Comparison of ENCODE assay signal across 11 cellular contexts in genomic region chr12:6954316-6954710, GRCh38. TPM values are rescaled to one million over a fixed set of nuclear protein-coding genes. Genes with fewer than 3 reads are reported as not detected.
DNase-seq lines count a peak whose midpoint lies in the region; ATAC-seq and TF ChIP-seq lines count a peak whose summit lies in the region.
"Had no signal": no experiment of that assay in that cellular context is flagged by ENCODE, and none has a peak within 500 bp of the region (broad histone marks: within the 10 kb centered on the region; RNA-seq: fewer than 3 reads in every experiment).

No MANE protein-coding gene starts in this region.

- H3K27me3 ChIP-seq in tibial nerve: no peaks in the 10 kb centered on the region

- no peak for TF ChIP-seq EP300 in tibial nerve (IDR thresholded peaks at IDR 0.05)

- H3K9me3 ChIP-seq in tibial nerve: no peaks in the 10 kb centered on the region

- H3K9me3 Mint-ChIP-seq in activated naive CD4-positive, alpha-beta T cell treated with anti-CD3 and anti-CD28 coated beads, Interleukin-2, amount 10 ng/mL, durations not matched to agents 7 days and 5 days: no peaks in the 10 kb centered on the region
- no peaks in the 10 kb centered on the region for H3K9me3 Mint-ChIP-seq in activated T-cell treated with anti-CD3 and anti-CD28 coated beads, Interleukin-2, amount 50 U/mL, for 72 hours
- H3K9me3 Mint-ChIP-seq in memory B cell: no peaks in the 10 kb centered on the region

- TF ChIP-seq POLR2A in tibial nerve (IDR thresholded peaks at IDR 0.05): no peak

- no peaks in the 10 kb centered on the region for H3K36me3 ChIP-seq in tibial nerve

- no peak for ATAC-seq in activated T-cell treated with anti-CD3 and anti-CD28 coated beads, Interleukin-2, amount 50 U/mL, for 72 hours (replicated peaks in 1 of 2)
- ATAC-seq in memory B cell (ENCODE audit: low read depth): no peak
- ATAC-seq in GM21526 (IDR thresholded peaks at IDR 0.05; ENCODE audit: low FRiP score, unreplicated experiment): no peak
- ATAC-seq in HG02610 (IDR thresholded peaks at IDR 0.05; ENCODE audit: unreplicated experiment): no peak

- peak overlapping the region; percentile 96 for H3K27ac Mint-ChIP-seq in activated naive CD4-positive, alpha-beta T cell treated with anti-CD3 and anti-CD28 coated beads, Interleukin-2, amount 10 ng/mL, durations not matched to agents 7 days and 5 days
- peak overlapping the region; percentile 99 for H3K27ac Mint-ChIP-seq in activated T-cell treated with anti-CD3 and anti-CD28 coated beads, Interleukin-2, amount 50 U/mL, for 72 hours
- H3K27ac Mint-ChIP-seq in memory B cell: peak overlapping the region; percentile 94

- H3K27ac ChIP-seq in tibial nerve: peak overlapping the region in 3 of 4 donors; percentile 53 to 80 (median 57)

- no peak for TF ChIP-seq CTCF in tibial nerve (IDR thresholded peaks at IDR 0.05)

- H3K4me3 Mint-ChIP-seq in activated naive CD4-positive, alpha-beta T cell treated with anti-CD3 and anti-CD28 coated beads, Interleukin-2, amount 10 ng/mL, durations not matched to agents 7 days and 5 days: peak overlapping the region; percentile 100
- peak overlapping the region; percentile 77 to 92 for H3K4me3 Mint-ChIP-seq in activated T-cell treated with anti-CD3 and anti-CD28 coated beads, Interleukin-2, amount 50 U/mL, for 72 hours
- H3K4me3 Mint-ChIP-seq in memory B cell: peak overlapping the region; percentile 99

- H3K4me1 Mint-ChIP-seq in activated naive CD4-positive, alpha-beta T cell treated with anti-CD3 and anti-CD28 coated beads, Interleukin-2, amount 10 ng/mL, durations not matched to agents 7 days and 5 days: peaks cover 73% of the 10 kb centered on the region
- H3K4me1 Mint-ChIP-seq in activated T-cell treated with anti-CD3 and anti-CD28 coated beads, Interleukin-2, amount 50 U/mL, for 72 hours (ENCODE audit: low read depth): peaks cover 77% of the 10 kb centered on the region
- H3K4me1 Mint-ChIP-seq in memory B cell: peaks cover 68% of the 10 kb centered on the region

- H3K36me3 Mint-ChIP-seq in activated naive CD4-positive, alpha-beta T cell treated with anti-CD3 and anti-CD28 coated beads, Interleukin-2, amount 10 ng/mL, durations not matched to agents 7 days and 5 days: peaks cover 73% of the 10 kb centered on the region
- peaks cover 8 to 21% of the 10 kb centered on the region in 2 donors for H3K36me3 Mint-ChIP-seq in activated T-cell treated with anti-CD3 and anti-CD28 coated beads, Interleukin-2, amount 50 U/mL, for 72 hours (ENCODE audit: insufficient read depth in 2 of 2)
- H3K36me3 Mint-ChIP-seq in memory B cell: peaks cover 57% of the 10 kb centered on the region

- DNase-seq in activated naive CD4-positive, alpha-beta T cell treated with anti-CD3 and anti-CD28 coated beads, Interleukin-2, amount 10 ng/mL, durations not matched to agents 7 days and 5 days: no peak
- no peak for DNase-seq in activated naive CD4-positive, alpha-beta T cell treated with Interleukin-2 at 50 U/mL for 16 hours
- DNase-seq in activated T-cell treated with anti-CD3 and anti-CD28 coated beads, Interleukin-2, amount 50 U/mL, for 72 hours: no peak
- DNase-seq in memory B cell (ENCODE audit: low spot score in 2 of 2) (no peak), tibial nerve (ENCODE audit: low spot score in 2 of 2) (no peak), GOT3 (lab: John Stamatoyannopoulos, UW) (no peak)
- DNase-seq: NCI-H2227 treated with DMSO at 0.1 percent for 48 hours had no signal

- peak overlapping the region in 2 of 4 donors; percentile 13 to 20 for H3K4me3 ChIP-seq in tibial nerve

- H3K27me3 Mint-ChIP-seq in activated naive CD4-positive, alpha-beta T cell treated with anti-CD3 and anti-CD28 coated beads, Interleukin-2, amount 10 ng/mL, durations not matched to agents 7 days and 5 days: peaks cover 3% of the 10 kb centered on the region
- H3K27me3 Mint-ChIP-seq in activated T-cell treated with anti-CD3 and anti-CD28 coated beads, Interleukin-2, amount 50 U/mL, for 72 hours (ENCODE audit: low read depth): no peaks in the 10 kb centered on the region
- H3K27me3 Mint-ChIP-seq in memory B cell: no peaks in the 10 kb centered on the region

- 76 to 79% methylated on average over 8 of the region's 8 CpGs for WGBS in tibial nerve, 2 donors

- peaks cover 0 to 49% (median 19%) of the 10 kb centered on the region in 4 donors for H3K4me1 ChIP-seq in tibial nerve

- CTCF ChIA-PET in activated naive CD4-positive, alpha-beta T cell treated with anti-CD3 and anti-CD28 coated beads, Interleukin-2, amount 10 ng/mL, durations not matched to agents 7 days and 5 days (lab: Charles Lee): interaction anchor here (0.5 to 2.2 kb wide), 3 partner anchors 10 to 31 kb away, joined by 4 to 13 read pairs (median 4); partner anchors contain the start of gene RNU7-1

RNA-seq across cellular contexts. Expression of gene PTPN6, which starts 3.2 kb away (rescaled TPM):
- total RNA-seq in activated T-cell treated with anti-CD3 and anti-CD28 coated beads, Interleukin-2, amount 50 U/mL, for 72 hours: 100 to 1,000 TPM; 238 to 313 TPM
- 10 to 100 TPM; 11.9 to 31.5 (median 20.8) TPM for total RNA-seq in tibial nerve

RNA-seq across cellular contexts. Expression of gene C12orf57, which starts 10.5 kb away (rescaled TPM):
- 100 to 1,000 TPM; 259 to 301 TPM for total RNA-seq in activated T-cell treated with anti-CD3 and anti-CD28 coated beads, Interleukin-2, amount 50 U/mL, for 72 hours
- total RNA-seq in tibial nerve: 100 to 1,000 TPM; 569 to 764 (median 665) TPM

RNA-seq across cellular contexts. Expression of gene RNU7-1, which starts 10.7 kb away (rescaled TPM):
- total RNA-seq in activated T-cell treated with anti-CD3 and anti-CD28 coated beads, Interleukin-2, amount 50 U/mL, for 72 hours: not detected
- not detected for total RNA-seq in tibial nerve
- total RNA-seq: activated CD8-positive, alpha-beta memory T cell treated with anti-CD3 and anti-CD28 coated beads for 36 hours; HT1080 had no signal

RNA-seq across cellular contexts. Expression of gene PHB2, which starts 16.2 kb away (rescaled TPM):
- total RNA-seq in activated T-cell treated with anti-CD3 and anti-CD28 coated beads, Interleukin-2, amount 50 U/mL, for 72 hours: 100 to 1,000 TPM; 296 to 348 TPM
- 100 to 1,000 TPM; 138 to 178 (median 149) TPM for total RNA-seq in tibial nerve

RNA-seq across cellular contexts. Expression of gene EMG1, which starts 16.4 kb away (rescaled TPM):
- 10 to 100 TPM; 44.9 to 45.7 TPM for total RNA-seq in activated T-cell treated with anti-CD3 and anti-CD28 coated beads, Interleukin-2, amount 50 U/mL, for 72 hours
- 10 to 100 TPM; 27.7 to 37.7 (median 35.9) TPM for total RNA-seq in tibial nerve

Comparison
In these comparisons a context has a peak if more than half of its experiments do, and no peak if none do; other contexts are left out.
1. RNA of gene PTPN6, which starts 3.2 kb away (total RNA-seq): 238 to 313 TPM in activated T-cell treated with anti-CD3 and anti-CD28 coated beads, Interleukin-2, amount 50 U/mL, for 72 hours; 11.9 to 31.5 TPM in tibial nerve; every median in the first group is over 4 times any median in the second.
2. Peak in every context shown above with its lines, with median percentiles within 50 percentile points of each other: H3K27ac Mint-ChIP-seq and H3K4me3 Mint-ChIP-seq.